15 cellular contexts compared by ENCODE assay signal in the genomic region with DNA sequence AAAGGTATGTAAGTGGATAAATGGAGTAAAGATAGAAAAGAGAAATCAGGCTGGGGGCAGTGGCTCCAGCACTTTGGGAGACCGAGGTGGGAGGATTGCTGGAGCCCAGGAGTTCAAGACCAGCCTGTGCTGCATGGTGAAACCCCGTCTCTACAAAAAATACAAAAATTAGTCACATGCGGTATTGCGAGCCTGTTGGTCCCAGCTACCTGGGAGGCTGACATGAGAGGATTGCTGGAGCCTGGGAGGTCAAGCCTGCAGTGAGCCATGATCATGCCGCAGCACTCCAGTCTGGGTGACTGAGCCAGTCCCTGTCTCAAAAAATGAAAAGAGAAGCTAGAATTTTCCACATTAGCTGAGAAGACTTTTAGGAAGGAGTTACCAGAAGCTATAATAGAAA.
"Had no signal": no experiment of that assay in that cellular context is flagged by ENCODE, and none has a peak within 500 bp of the region (broad histone marks: within the 10 kb centered on the region; RNA-seq: fewer than 3 reads in every experiment).

No MANE protein-coding gene starts in this region.

- H3K4me3 Mint-ChIP-seq: activated CD4-positive, alpha-beta T cell treated with anti-CD3 and anti-CD28 coated beads, Interleukin-2, amount 10 ng/mL, durations not matched to agents 24 days and 14 days; activated T-helper 17 cell treated with anti-CD3 and anti-CD28 coated beads, Interleukin-2, amount 50 U/mL, for 72 hours; nephron had no signal

- H3K27me3 Mint-ChIP-seq: activated CD4-positive, alpha-beta T cell treated with anti-CD3 and anti-CD28 coated beads, Interleukin-2, amount 10 ng/mL, durations not matched to agents 24 days and 14 days; activated T-helper 17 cell treated with anti-CD3 and anti-CD28 coated beads, Interleukin-2, amount 50 U/mL, for 72 hours had no signal

- H3K9me3 Mint-ChIP-seq: activated CD4-positive, alpha-beta T cell treated with anti-CD3 and anti-CD28 coated beads, Interleukin-2, amount 10 ng/mL, durations not matched to agents 24 days and 14 days; activated T-helper 17 cell treated with anti-CD3 and anti-CD28 coated beads, Interleukin-2, amount 50 U/mL, for 72 hours; nephron had no signal

- H3K27ac Mint-ChIP-seq: activated CD4-positive, alpha-beta T cell treated with anti-CD3 and anti-CD28 coated beads, Interleukin-2, amount 10 ng/mL, durations not matched to agents 24 days and 14 days; activated T-helper 17 cell treated with anti-CD3 and anti-CD28 coated beads, Interleukin-2, amount 50 U/mL, for 72 hours; nephron had no signal

- H3K27ac ChIP-seq: cardiac muscle cell, foreskin keratinocyte had no signal

- H3K36me3 ChIP-seq: cardiac muscle cell had no signal

- ATAC-seq: activated T-helper 17 cell treated with anti-CD3 and anti-CD28 coated beads, Interleukin-2, amount 50 U/mL, for 72 hours had no signal

- H3K4me3 ChIP-seq: cardiac muscle cell had no signal

- DNase-seq: activated CD4-positive, alpha-beta T cell treated with anti-CD3 and anti-CD28 coated beads, Interleukin-2, amount 10 ng/mL, durations not matched to agents 24 days and 14 days; activated CD4-positive, CD25-positive, alpha-beta regulatory T cell; activated naive CD4-positive, alpha-beta T cell treated with Interleukin-2 at 50 U/mL for 16 hours; kidney glomerular epithelial cell; mesendoderm; nucleus accumbens; stimulated activated CD4-positive, alpha-beta T cell treated with anti-CD3 and anti-CD28 coated beads, Interleukin-15, amount 100 ng/mL, for 24 hours; stimulated activated CD4-positive, alpha-beta T cell treated with anti-CD3 and anti-CD28 coated beads, Interleukin-4, amount 100 ng/mL, for 1 hour; stimulated activated naive CD4-positive, alpha-beta T cell treated with Interleukin-2 at 50 U/mL for 16 hours; substantia nigra; T-helper 2 cell had no signal
